Comparison of ENCODE assay signal across 8 cellular contexts in genomic region chr16:89241187-89242003, GRCh38. TPM values are rescaled to one million over a fixed set of nuclear protein-coding genes. Genes with fewer than 3 reads are reported as not detected.
A peak's percentile ranks its signal among the peaks of the same experiment; 100 is the strongest.
DNase-seq lines count a peak whose midpoint lies in the region; ATAC-seq and TF ChIP-seq lines count a peak whose summit lies in the region.

No MANE protein-coding gene starts in this region.

- TF ChIP-seq POLR2A in lower leg skin (IDR thresholded peaks at IDR 0.05) = peak in 1 of 2 donors; percentile 37

- 7% methylated on average over 38 of the region's 39 CpGs for WGBS in lower leg skin, 2 donors

- no peak for TF ChIP-seq CTCF in lower leg skin (IDR thresholded peaks at IDR 0.05)

- peak; percentile 53 for ATAC-seq in HG02970 (IDR thresholded peaks at IDR 0.05; ENCODE audit: low FRiP score, unreplicated experiment)

- H3K4me3 ChIP-seq in lower leg skin (ENCODE audit: low read depth, poor library complexity, severe bottlenecking) = peak overlapping the region; percentile 62

- DNase-seq in NCI-H1417 (lab: John Stamatoyannopoulos, UW) (peak; percentile 6 to 84 (median 65)), NCI-H1417 treated with DMSO at 0.1 percent for 48 hours (lab: John Stamatoyannopoulos, UW) (no peak), NCI-H524 (lab: John Stamatoyannopoulos, UW) (peak; percentile 78 to 83), dermis blood vessel endothelial cell (peak; percentile 60), lower leg skin (ENCODE audit: low spot score in 2 of 2) (peak; percentile 62 to 94)
- DNase-seq in activated CD4-positive, alpha-beta T cell treated with anti-CD3 and anti-CD28 coated beads, Interleukin-2, amount 50 U/mL, for 4 hours = peak; percentile 63 to 66
- DNase-seq in stimulated activated CD4-positive, alpha-beta T cell treated with anti-CD3 and anti-CD28 coated beads, Interleukin-4, amount 100 ng/mL, for 4 hours = peak; percentile 61 to 76

- intact Hi-C loops in lower leg skin (cut with DNase I; ENCODE audit: low total_unique reads) = no loop called here

RNA-seq across cellular contexts. Expression of gene ZNF778, which starts 23.9 kb away (rescaled TPM):
- 21.5 and 59.9 TPM in 2 replicates for total RNA-seq in dermis blood vessel endothelial cell
- total RNA-seq in lower leg skin = 10 to 100 TPM; 10.9 to 34.8 (median 18.1) TPM

RNA-seq across cellular contexts. Expression of gene SLC22A31, which starts 41.1 kb away (rescaled TPM):
- 0.23 TPM in 1 of 2 replicates, not detected in the other for total RNA-seq in dermis blood vessel endothelial cell
- 1 to 10 TPM in 3 of 4 donors, under 1 TPM in 1; 0.97 to 2.2 (median 1.7) TPM for total RNA-seq in lower leg skin
